Comparison of ENCODE assay signal across 8 cellular contexts in the genomic region with DNA sequence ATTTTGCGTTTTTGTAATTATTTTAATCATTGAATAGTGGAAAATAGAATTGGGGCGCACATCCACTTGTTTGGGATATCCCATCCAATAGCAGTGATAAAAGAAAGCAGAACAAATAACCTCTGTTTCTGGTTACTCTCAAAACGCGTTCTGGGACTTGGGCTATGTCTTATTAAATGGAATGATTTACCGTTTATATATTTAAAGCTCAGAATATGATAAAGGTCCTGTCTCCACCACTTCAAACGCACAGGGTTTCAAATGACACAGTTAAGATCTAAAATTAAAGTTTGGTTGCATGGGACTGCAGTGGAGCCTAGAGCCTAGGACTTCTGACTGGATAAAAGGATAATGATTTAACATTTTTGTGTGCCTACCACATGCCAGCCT. TPM values are rescaled to one million over a fixed set of nuclear protein-coding genes. Genes with fewer than 3 reads are reported as not detected.
DNase-seq lines count a peak whose midpoint lies in the region; ATAC-seq, FAIRE-seq and TF ChIP-seq lines count a peak whose summit lies in the region.

No MANE protein-coding gene starts in this region.

- peak overlapping the region; percentile 100 for H3K27ac ChIP-seq in kidney (ENCODE audit: low read depth in 2 of 2, low read length in 2 of 2)
- peak overlapping the region in 4 of 5 donors; percentile 99 to 100 (median 100) for H3K27ac ChIP-seq in stomach

- CTCF ChIA-PET in activated CD8-positive, alpha-beta T cell treated with anti-CD3 and anti-CD28 coated beads, Interleukin-2, amount 10 ng/mL, durations not matched to agents 7 days and 5 days (lab: Charles Lee), result interaction anchor here (0.8 to 3.6 kb wide), 12 partner anchors 8 to 370 kb away, joined by 3 to 24 read pairs (median 3); no protein-coding TSS in a partner anchor

- FAIRE-seq in kidney (lab: Jason Lieb, UNC) (no peak), H54 (lab: Jason Lieb, UNC) (no peak)

- 10 to 34% (median 23%) methylated on average over 6 of the region's 6 CpGs for WGBS in stomach, 5 donors

- peaks cover 9 to 25% of the 10 kb centered on the region in 2 donors for H3K4me1 ChIP-seq in kidney (ENCODE audit: control insufficient read depth in 1 of 2, insufficient read depth in 1 of 2, low read depth in 1 of 2, low read length in 2 of 2)
- H3K4me1 ChIP-seq in stomach, result peaks cover 28 to 63% (median 41%) of the 10 kb centered on the region in 4 donors

- POLR2A ChIA-PET in activated CD8-positive, alpha-beta T cell treated with anti-CD3 and anti-CD28 coated beads, Interleukin-2, amount 10 ng/mL, durations not matched to agents 7 days and 5 days (lab: Charles Lee), result interaction anchor here (0.9 to 8.6 kb wide), 5 partner anchors 6 to 36 kb away, joined by 3 to 129 read pairs (median 21); no protein-coding TSS in a partner anchor

- TF ChIP-seq EP300 in stomach (IDR thresholded peaks at IDR 0.05), result no peak

- peak overlapping the region; percentile 94 to 99 for H3K9ac ChIP-seq in kidney (ENCODE audit: low read length in 2 of 2)

- ATAC-seq in activated CD8-positive, alpha-beta T cell treated with anti-CD3 and anti-CD28 coated beads, Interleukin-2, amount 10 ng/mL, durations not matched to agents 7 days and 5 days, result no peak

- H3K27me3 ChIP-seq in stomach, result no peaks in the 10 kb centered on the region

- TF ChIP-seq CTCF in kidney (IDR thresholded peaks at IDR 0.05; ENCODE audit: borderline replicate concordance, extremely low read depth, insufficient read depth) (no peak), stomach (IDR thresholded peaks at IDR 0.05) (no peak)

- H3K27me3 Mint-ChIP-seq in T-helper 1 cell treated with Interleukin-12 subunit alpha and Interleukin-12 subunit beta and Interleukin-4 antibody, amounts not matched to agents 30 μg/mL and 1 μg/mL, for 36 hours (ENCODE audit: low read depth), result no peaks in the 10 kb centered on the region
- H3K27me3 Mint-ChIP-seq in activated CD8-positive, alpha-beta T cell treated with anti-CD3 and anti-CD28 coated beads, Interleukin-2, amount 10 ng/mL, durations not matched to agents 7 days and 5 days (ENCODE audit: low read depth), result no peaks in the 10 kb centered on the region

- peak overlapping the region; percentile 69 to 79 for H3K4me3 ChIP-seq in kidney (ENCODE audit: low read length in 2 of 2)
- peak overlapping the region in 1 of 4 donors; percentile 99 for H3K4me3 ChIP-seq in stomach

- H3K9me3 ChIP-seq in kidney (ENCODE audit: control insufficient read depth in 1 of 2, low read length in 2 of 2), result no peaks in the 10 kb centered on the region
- no peaks in the 10 kb centered on the region for H3K9me3 ChIP-seq in stomach

- DNase-seq in T-helper 1 cell, result no peak
- DNase-seq in activated CD8-positive, alpha-beta T cell treated with anti-CD3 and anti-CD28 coated beads, Interleukin-2, amount 10 ng/mL, durations not matched to agents 7 days and 5 days, result no peak
- no peak for DNase-seq in kidney
- no peak for DNase-seq in stomach
- no peak for DNase-seq in H54 (ENCODE audit: insufficient read length, low spot score)
- no peak for DNase-seq in NCI-H446 treated with DMSO at 0.1 percent for 48 hours (lab: John Stamatoyannopoulos, UW)
- DNase-seq in foreskin melanocyte, result no peak

- peaks cover 42% of the 10 kb centered on the region for H3K36me3 Mint-ChIP-seq in T-helper 1 cell treated with Interleukin-12 subunit alpha and Interleukin-12 subunit beta and Interleukin-4 antibody, amounts not matched to agents 30 μg/mL and 1 μg/mL, for 36 hours (ENCODE audit: low read depth)
- peaks cover 52% of the 10 kb centered on the region for H3K36me3 Mint-ChIP-seq in activated CD8-positive, alpha-beta T cell treated with anti-CD3 and anti-CD28 coated beads, Interleukin-2, amount 10 ng/mL, durations not matched to agents 7 days and 5 days (ENCODE audit: low read depth)

- no peak for TF ChIP-seq POLR2A in stomach (IDR thresholded peaks at IDR 0.05)
- TF ChIP-seq POLR2A in H54 (IDR thresholded peaks at IDR 0.05; ENCODE audit: low read depth, low read length), result no peak

- peaks cover 44% of the 10 kb centered on the region for H3K4me1 Mint-ChIP-seq in T-helper 1 cell treated with Interleukin-12 subunit alpha and Interleukin-12 subunit beta and Interleukin-4 antibody, amounts not matched to agents 30 μg/mL and 1 μg/mL, for 36 hours (ENCODE audit: low read depth)
- H3K4me1 Mint-ChIP-seq in activated CD8-positive, alpha-beta T cell treated with anti-CD3 and anti-CD28 coated beads, Interleukin-2, amount 10 ng/mL, durations not matched to agents 7 days and 5 days (ENCODE audit: low read depth), result peaks cover 35% of the 10 kb centered on the region

- intact Hi-C loops in kidney (cut with DNase I) (no loop called here), stomach (cut with DNase I; ENCODE audit: low total_unique reads) (no loop called here)

- H3K36me3 ChIP-seq in kidney (ENCODE audit: control insufficient read depth in 1 of 2, insufficient read depth in 2 of 2, low read length in 2 of 2) (peaks cover 12 to 20% of the 10 kb centered on the region in 2 donors), stomach (peaks cover 15 to 20% (median 19%) of the 10 kb centered on the region in 4 donors)

- H3K9me3 Mint-ChIP-seq in T-helper 1 cell treated with Interleukin-12 subunit alpha and Interleukin-12 subunit beta and Interleukin-4 antibody, amounts not matched to agents 30 μg/mL and 1 μg/mL, for 36 hours, result no peaks in the 10 kb centered on the region
- no peaks in the 10 kb centered on the region for H3K9me3 Mint-ChIP-seq in activated CD8-positive, alpha-beta T cell treated with anti-CD3 and anti-CD28 coated beads, Interleukin-2, amount 10 ng/mL, durations not matched to agents 7 days and 5 days (ENCODE audit: insufficient read depth)

- H3K27ac Mint-ChIP-seq in T-helper 1 cell treated with Interleukin-12 subunit alpha and Interleukin-12 subunit beta and Interleukin-4 antibody, amounts not matched to agents 30 μg/mL and 1 μg/mL, for 36 hours, result peak overlapping the region; percentile 99
- peak overlapping the region; percentile 95 for H3K27ac Mint-ChIP-seq in activated CD8-positive, alpha-beta T cell treated with anti-CD3 and anti-CD28 coated beads, Interleukin-2, amount 10 ng/mL, durations not matched to agents 7 days and 5 days

- peak overlapping the region; percentile 99 for H3K4me3 Mint-ChIP-seq in T-helper 1 cell treated with Interleukin-12 subunit alpha and Interleukin-12 subunit beta and Interleukin-4 antibody, amounts not matched to agents 30 μg/mL and 1 μg/mL, for 36 hours
- H3K4me3 Mint-ChIP-seq in activated CD8-positive, alpha-beta T cell treated with anti-CD3 and anti-CD28 coated beads, Interleukin-2, amount 10 ng/mL, durations not matched to agents 7 days and 5 days, result peak overlapping the region; percentile 98

RNA-seq across cellular contexts. Expression of a gene that starts 2.3 kb away (rescaled TPM):
- 1,000 to 10,000 TPM; 2,408 to 2,413 TPM for total RNA-seq in activated CD8-positive, alpha-beta T cell treated with anti-CD3 and anti-CD28 coated beads, Interleukin-2, amount 10 ng/mL, durations not matched to agents 7 days and 5 days
- total RNA-seq in kidney, result 869 TPM
- 1,081 TPM for polyA plus RNA-seq in kidney (ENCODE audit: insufficient read depth, low read depth, low replicate concordance)
- total RNA-seq in stomach, result 1,000 to 10,000 TPM in 1 of 5 donors, 100 to 1,000 TPM in 4; 380 to 1,244 (median 728) TPM
- 100 to 1,000 TPM; 187 to 666 (median 428) TPM for polyA plus RNA-seq in stomach
